32 cellular contexts compared by ENCODE assay signal in the genomic region with DNA sequence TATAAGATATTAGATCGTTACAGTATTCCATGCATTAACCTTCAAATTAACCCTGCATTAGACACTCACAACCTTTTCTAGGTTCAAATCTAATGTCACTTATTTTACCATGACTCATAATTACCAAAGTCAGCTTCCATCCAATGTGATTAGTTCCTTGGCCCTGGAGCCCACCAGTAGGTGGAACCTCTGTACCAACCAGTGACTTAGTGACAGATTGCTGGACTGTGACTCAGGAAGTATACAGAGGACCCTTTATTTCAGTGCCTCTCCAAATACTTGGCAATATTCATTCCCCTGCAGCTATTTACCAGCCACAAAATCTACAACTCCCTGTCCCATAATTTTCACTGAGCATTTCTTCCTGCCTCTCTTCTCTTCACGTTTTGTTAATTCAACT.
DNase-seq lines count a peak whose midpoint lies in the region; ATAC-seq and TF ChIP-seq lines count a peak whose summit lies in the region.
"Had no signal": no experiment of that assay in that cellular context is flagged by ENCODE, and none has a peak within 500 bp of the region (broad histone marks: within the 10 kb centered on the region; RNA-seq: fewer than 3 reads in every experiment).

No MANE protein-coding gene starts in this region.

- H3K36me3 Mint-ChIP-seq in type B pancreatic cell: no peaks in the 10 kb centered on the region
- H3K36me3 Mint-ChIP-seq: activated CD4-positive, alpha-beta memory T cell treated with anti-CD3 and anti-CD28 coated beads for 36 hours; natural killer cell; stimulated activated effector memory CD8-positive, alpha-beta T cell treated with anti-CD3 and anti-CD28 coated beads, Interleukin-12 subunit alpha, Interleukin-12 subunit beta, amount 100 ng/mL, for 72 hours had no signal

- no peak overlapping the region for H3K4me3 Mint-ChIP-seq in type B pancreatic cell
- H3K4me3 Mint-ChIP-seq: activated CD4-positive, alpha-beta memory T cell treated with anti-CD3 and anti-CD28 coated beads for 36 hours; activated T-helper 1 cell treated with anti-CD3 and anti-CD28 coated beads, Interleukin-12 subunit alpha, Interleukin-12 subunit beta, Interleukin-2, Interleukin-4 antibody, amounts not matched to agents 30 ng/mL and 10 ng/mL and 1 ng/mL, durations not matched to agents 14 hours and 24 hours and 36 hours; central memory CD8-positive, alpha-beta T cell; natural killer cell; stimulated activated effector memory CD8-positive, alpha-beta T cell treated with anti-CD3 and anti-CD28 coated beads, Interleukin-12 subunit alpha, Interleukin-12 subunit beta, amount 100 ng/mL, for 72 hours; T-helper 1 cell treated with Interleukin-12 subunit alpha and Interleukin-12 subunit beta and Interleukin-4 antibody, amounts not matched to agents 30 μg/mL and 1 μg/mL, for 36 hours had no signal

- no peaks in the 10 kb centered on the region for H3K27me3 Mint-ChIP-seq in type B pancreatic cell
- H3K27me3 Mint-ChIP-seq: activated CD4-positive, alpha-beta memory T cell treated with anti-CD3 and anti-CD28 coated beads for 36 hours; central memory CD8-positive, alpha-beta T cell had no signal

- no peak overlapping the region for H3K27ac Mint-ChIP-seq in type B pancreatic cell
- H3K27ac Mint-ChIP-seq: activated CD4-positive, alpha-beta memory T cell treated with anti-CD3 and anti-CD28 coated beads for 36 hours; activated T-helper 1 cell treated with anti-CD3 and anti-CD28 coated beads, Interleukin-12 subunit alpha, Interleukin-12 subunit beta, Interleukin-2, Interleukin-4 antibody, amounts not matched to agents 30 ng/mL and 10 ng/mL and 1 ng/mL, durations not matched to agents 14 hours and 24 hours and 36 hours; natural killer cell; stimulated activated effector memory CD8-positive, alpha-beta T cell treated with anti-CD3 and anti-CD28 coated beads, Interleukin-12 subunit alpha, Interleukin-12 subunit beta, amount 100 ng/mL, for 72 hours; T-helper 1 cell treated with Interleukin-12 subunit alpha and Interleukin-12 subunit beta and Interleukin-4 antibody, amounts not matched to agents 30 μg/mL and 1 μg/mL, for 36 hours had no signal

- TF ChIP-seq CTCF in epithelial cell of proximal tubule (conservative IDR thresholded peaks at IDR 0.05; ENCODE audit: low read depth, low read length) (peak; percentile 22), type B pancreatic cell (conservative IDR thresholded peaks at IDR 0.05) (peak; percentile 23)

- no peak overlapping the region for H3K4me3 ChIP-seq in epithelial cell of proximal tubule (ENCODE audit: low read depth, low read length)
- H3K4me3 ChIP-seq: esophagus muscularis mucosa, heart right ventricle, K562, lung, mucosa of descending colon, SK-N-MC had no signal

- DNase-seq in OCI-M1 (lab: John Stamatoyannopoulos, UW): peak; percentile 14
- DNase-seq in epithelial cell of proximal tubule (ENCODE audit: low read depth): no peak
- DNase-seq in type B pancreatic cell (ENCODE audit: extremely low spot score, unreplicated experiment): no peak
- DNase-seq in stimulated activated CD4-positive, alpha-beta T cell treated with anti-CD3 and anti-CD28 coated beads, Interleukin-4, amount 100 ng/mL, for 4 hours: no peak
- DNase-seq: activated CD4-positive, alpha-beta memory T cell treated with anti-CD3 and anti-CD28 coated beads for 36 hours; activated CD4-positive, CD25-positive, alpha-beta regulatory T cell treated with anti-CD3 and anti-CD28 coated beads, Interleukin-2, amount 50 U/mL, for 72 hours; activated CD8-positive, alpha-beta memory T cell treated with anti-CD3 and anti-CD28 coated beads, Interleukin-2, amount 50 U/mL, for 48 hours; activated naive CD4-positive, alpha-beta T cell treated with Interleukin-2 at 50 U/mL for 16 hours; Calu3; DMS79; foreskin fibroblast; GF-D8; heart right ventricle; mucosa of descending colon; natural killer cell; NCI-H1417; NCI-H2029 treated with DMSO at 0.1 percent for 48 hours; NCI-H226; NCI-H774; stimulated activated CD4-positive, alpha-beta T cell treated with anti-CD3 and anti-CD28 coated beads, Interleukin-4, amount 100 ng/mL, for 24 hours; trophoblast cell had no signal

- ATAC-seq in HG03159 (IDR thresholded peaks at IDR 0.05; ENCODE audit: unreplicated experiment) (peak; percentile 56), HG03196 (IDR thresholded peaks at IDR 0.05; ENCODE audit: unreplicated experiment) (no peak), HG03520 (IDR thresholded peaks at IDR 0.05; ENCODE audit: unreplicated experiment) (no peak)
- ATAC-seq: heart right ventricle; K562; mucosa of descending colon; natural killer cell; stimulated activated effector memory CD8-positive, alpha-beta T cell treated with anti-CD3 and anti-CD28 coated beads, Interleukin-12 subunit alpha, Interleukin-12 subunit beta, amount 100 ng/mL, for 72 hours had no signal

- H3K9me3 Mint-ChIP-seq in type B pancreatic cell: peaks cover 6% of the 10 kb centered on the region
- H3K9me3 Mint-ChIP-seq: activated T-helper 1 cell treated with anti-CD3 and anti-CD28 coated beads, Interleukin-12 subunit alpha, Interleukin-12 subunit beta, Interleukin-2, Interleukin-4 antibody, amounts not matched to agents 30 ng/mL and 10 ng/mL and 1 ng/mL, durations not matched to agents 14 hours and 24 hours and 36 hours had no signal

- peaks cover 11% of the 10 kb centered on the region for H3K4me1 Mint-ChIP-seq in type B pancreatic cell (ENCODE audit: unreplicated experiment)
- H3K4me1 Mint-ChIP-seq: central memory CD8-positive, alpha-beta T cell; natural killer cell; stimulated activated effector memory CD8-positive, alpha-beta T cell treated with anti-CD3 and anti-CD28 coated beads, Interleukin-12 subunit alpha, Interleukin-12 subunit beta, amount 100 ng/mL, for 72 hours had no signal
